ENCODE assay signal across 2 cellular contexts in the genomic region with DNA sequence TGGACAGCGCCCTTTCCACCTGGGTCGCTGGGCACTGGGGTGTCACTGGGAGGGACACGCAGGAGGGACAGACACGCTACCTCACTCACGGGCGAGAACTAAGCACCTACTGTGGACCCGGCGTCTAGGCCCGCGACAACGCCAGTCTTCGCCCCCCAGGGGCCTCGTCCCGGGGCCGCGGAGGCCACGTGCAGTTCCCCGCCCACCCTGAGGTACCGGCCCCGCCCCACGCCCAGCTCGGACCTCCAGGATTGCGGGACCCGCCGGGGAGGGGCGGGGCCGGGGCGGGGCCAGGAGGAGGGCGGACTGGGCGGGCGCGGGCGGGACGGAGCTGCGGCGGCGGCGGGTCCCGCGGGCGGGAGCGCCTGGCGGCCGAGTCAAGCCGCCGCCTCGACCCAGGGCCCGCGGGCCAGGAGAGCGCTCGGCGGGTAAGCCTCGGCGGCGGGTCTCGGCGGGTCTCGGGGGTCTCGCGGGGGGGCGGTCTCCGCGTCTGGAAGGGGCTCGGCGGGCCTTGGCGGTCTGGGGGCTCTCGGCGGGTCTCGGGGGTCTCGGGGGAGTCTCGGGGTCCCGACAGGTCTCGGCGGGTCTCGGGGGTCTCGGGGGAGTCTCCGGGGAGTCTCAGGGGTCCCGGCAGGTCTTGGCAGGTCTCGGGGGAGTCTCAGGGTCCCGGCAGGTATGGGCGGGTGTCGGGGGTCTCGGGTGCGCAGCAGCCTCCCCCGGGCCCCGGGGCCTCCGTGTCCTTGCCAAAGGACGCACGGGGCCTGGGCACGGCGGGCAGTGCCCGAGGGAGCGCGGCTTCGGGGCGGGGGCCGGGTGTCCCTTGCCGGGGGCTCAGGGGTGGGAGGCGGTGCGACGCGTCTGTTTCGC.
TF ChIP-seq lines count a peak whose summit lies in the region.

A gene with protein sequence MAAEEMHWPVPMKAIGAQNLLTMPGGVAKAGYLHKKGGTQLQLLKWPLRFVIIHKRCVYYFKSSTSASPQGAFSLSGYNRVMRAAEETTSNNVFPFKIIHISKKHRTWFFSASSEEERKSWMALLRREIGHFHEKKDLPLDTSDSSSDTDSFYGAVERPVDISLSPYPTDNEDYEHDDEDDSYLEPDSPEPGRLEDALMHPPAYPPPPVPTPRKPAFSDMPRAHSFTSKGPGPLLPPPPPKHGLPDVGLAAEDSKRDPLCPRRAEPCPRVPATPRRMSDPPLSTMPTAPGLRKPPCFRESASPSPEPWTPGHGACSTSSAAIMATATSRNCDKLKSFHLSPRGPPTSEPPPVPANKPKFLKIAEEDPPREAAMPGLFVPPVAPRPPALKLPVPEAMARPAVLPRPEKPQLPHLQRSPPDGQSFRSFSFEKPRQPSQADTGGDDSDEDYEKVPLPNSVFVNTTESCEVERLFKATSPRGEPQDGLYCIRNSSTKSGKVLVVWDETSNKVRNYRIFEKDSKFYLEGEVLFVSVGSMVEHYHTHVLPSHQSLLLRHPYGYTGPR (plus strand): TSS at position 375 of the 867 bp plus-strand sequence. CDS start 27,533 bp downstream, outside the sequence.

TF ChIP-seq in WTC11, 78 proteins besides CTCF, POLR2A, EP300 and RAD21 (continued from another document and continues in another):
- TF ChIP-seq, protein P1, sequence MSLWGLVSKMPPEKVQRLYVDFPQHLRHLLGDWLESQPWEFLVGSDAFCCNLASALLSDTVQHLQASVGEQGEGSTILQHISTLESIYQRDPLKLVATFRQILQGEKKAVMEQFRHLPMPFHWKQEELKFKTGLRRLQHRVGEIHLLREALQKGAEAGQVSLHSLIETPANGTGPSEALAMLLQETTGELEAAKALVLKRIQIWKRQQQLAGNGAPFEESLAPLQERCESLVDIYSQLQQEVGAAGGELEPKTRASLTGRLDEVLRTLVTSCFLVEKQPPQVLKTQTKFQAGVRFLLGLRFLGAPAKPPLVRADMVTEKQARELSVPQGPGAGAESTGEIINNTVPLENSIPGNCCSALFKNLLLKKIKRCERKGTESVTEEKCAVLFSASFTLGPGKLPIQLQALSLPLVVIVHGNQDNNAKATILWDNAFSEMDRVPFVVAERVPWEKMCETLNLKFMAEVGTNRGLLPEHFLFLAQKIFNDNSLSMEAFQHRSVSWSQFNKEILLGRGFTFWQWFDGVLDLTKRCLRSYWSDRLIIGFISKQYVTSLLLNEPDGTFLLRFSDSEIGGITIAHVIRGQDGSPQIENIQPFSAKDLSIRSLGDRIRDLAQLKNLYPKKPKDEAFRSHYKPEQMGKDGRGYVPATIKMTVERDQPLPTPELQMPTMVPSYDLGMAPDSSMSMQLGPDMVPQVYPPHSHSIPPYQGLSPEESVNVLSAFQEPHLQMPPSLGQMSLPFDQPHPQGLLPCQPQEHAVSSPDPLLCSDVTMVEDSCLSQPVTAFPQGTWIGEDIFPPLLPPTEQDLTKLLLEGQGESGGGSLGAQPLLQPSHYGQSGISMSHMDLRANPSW (CRISPR knock-in tag; conservative IDR thresholded peaks at IDR 0.05; ENCODE audit: low read depth), result no peak
- TF ChIP-seq, protein P2, sequence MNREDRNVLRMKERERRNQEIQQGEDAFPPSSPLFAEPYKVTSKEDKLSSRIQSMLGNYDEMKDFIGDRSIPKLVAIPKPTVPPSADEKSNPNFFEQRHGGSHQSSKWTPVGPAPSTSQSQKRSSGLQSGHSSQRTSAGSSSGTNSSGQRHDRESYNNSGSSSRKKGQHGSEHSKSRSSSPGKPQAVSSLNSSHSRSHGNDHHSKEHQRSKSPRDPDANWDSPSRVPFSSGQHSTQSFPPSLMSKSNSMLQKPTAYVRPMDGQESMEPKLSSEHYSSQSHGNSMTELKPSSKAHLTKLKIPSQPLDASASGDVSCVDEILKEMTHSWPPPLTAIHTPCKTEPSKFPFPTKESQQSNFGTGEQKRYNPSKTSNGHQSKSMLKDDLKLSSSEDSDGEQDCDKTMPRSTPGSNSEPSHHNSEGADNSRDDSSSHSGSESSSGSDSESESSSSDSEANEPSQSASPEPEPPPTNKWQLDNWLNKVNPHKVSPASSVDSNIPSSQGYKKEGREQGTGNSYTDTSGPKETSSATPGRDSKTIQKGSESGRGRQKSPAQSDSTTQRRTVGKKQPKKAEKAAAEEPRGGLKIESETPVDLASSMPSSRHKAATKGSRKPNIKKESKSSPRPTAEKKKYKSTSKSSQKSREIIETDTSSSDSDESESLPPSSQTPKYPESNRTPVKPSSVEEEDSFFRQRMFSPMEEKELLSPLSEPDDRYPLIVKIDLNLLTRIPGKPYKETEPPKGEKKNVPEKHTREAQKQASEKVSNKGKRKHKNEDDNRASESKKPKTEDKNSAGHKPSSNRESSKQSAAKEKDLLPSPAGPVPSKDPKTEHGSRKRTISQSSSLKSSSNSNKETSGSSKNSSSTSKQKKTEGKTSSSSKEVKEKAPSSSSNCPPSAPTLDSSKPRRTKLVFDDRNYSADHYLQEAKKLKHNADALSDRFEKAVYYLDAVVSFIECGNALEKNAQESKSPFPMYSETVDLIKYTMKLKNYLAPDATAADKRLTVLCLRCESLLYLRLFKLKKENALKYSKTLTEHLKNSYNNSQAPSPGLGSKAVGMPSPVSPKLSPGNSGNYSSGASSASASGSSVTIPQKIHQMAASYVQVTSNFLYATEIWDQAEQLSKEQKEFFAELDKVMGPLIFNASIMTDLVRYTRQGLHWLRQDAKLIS (CRISPR knock-in tag; IDR thresholded peaks at IDR 0.05; ENCODE audit: borderline replicate concordance), result no peak
- no peak for TF ChIP-seq ZNF396 (CRISPR knock-in tag; IDR thresholded peaks at IDR 0.05; ENCODE audit: borderline replicate concordance)
- TF ChIP-seq ESRRA (CRISPR knock-in tag; IDR thresholded peaks at IDR 0.05; ENCODE audit: borderline replicate concordance), result peak; percentile 53; the same call in 1 of the 2 replicates
- TF ChIP-seq, protein P3, sequence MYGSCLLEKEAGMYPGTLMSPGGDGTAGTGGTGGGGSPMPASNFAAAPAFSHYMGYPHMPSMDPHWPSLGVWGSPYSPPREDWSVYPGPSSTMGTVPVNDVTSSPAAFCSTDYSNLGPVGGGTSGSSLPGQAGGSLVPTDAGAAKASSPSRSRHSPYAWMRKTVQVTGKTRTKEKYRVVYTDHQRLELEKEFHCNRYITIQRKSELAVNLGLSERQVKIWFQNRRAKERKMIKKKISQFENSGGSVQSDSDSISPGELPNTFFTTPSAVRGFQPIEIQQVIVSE (CRISPR knock-in tag; IDR thresholded peaks at IDR 0.05; ENCODE audit: borderline replicate concordance), result no peak
- no peak for TF ChIP-seq ZNF219 (CRISPR knock-in tag; IDR thresholded peaks at IDR 0.05; ENCODE audit: borderline replicate concordance)
- TF ChIP-seq, protein P4, sequence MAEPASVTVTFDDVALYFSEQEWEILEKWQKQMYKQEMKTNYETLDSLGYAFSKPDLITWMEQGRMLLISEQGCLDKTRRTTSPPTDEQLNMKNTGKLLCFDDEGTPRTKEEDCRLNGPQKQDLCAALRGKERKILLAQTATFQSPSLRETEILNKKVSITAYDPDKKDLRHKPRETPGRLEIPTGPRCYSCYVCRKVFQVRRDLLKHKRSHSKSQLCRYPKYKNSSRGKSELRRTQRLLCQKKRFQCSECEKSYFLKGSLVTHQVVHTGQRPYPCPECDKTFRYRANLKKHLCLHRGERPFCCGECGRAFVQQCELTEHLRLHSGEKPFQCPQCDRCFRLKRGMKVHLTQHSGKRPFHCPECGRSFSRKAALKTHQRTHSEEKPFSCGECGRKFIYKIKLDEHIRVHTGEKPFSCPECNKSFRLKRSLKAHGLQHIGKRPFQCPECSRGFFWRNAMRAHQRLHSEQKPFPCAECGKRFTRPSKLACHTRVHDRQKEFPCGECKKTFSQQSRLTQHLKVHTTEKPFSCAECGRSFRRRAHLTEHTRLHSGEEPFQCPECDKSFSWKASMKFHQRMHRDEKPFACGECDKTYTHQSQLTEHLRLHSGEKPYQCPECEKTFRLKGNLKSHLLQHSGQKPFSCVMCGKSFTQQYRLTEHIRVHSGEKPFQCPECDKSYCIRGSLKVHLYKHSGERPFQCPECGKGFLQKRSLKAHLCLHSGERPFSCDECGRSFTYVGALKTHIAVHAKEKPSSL (CRISPR knock-in tag; conservative IDR thresholded peaks at IDR 0.05), result no peak
- TF ChIP-seq OVOL2 (CRISPR knock-in tag; IDR thresholded peaks at IDR 0.05; ENCODE audit: borderline replicate concordance), result no peak
- peak; percentile 59; the same call in 1 of the 2 replicates for TF ChIP-seq CREB1 (CRISPR knock-in tag; IDR thresholded peaks at IDR 0.05)
- TF ChIP-seq ZBTB21 (CRISPR knock-in tag; IDR thresholded peaks at IDR 0.05; ENCODE audit: borderline replicate concordance), result 0 out of 2 replicates have a peak, but pooled peaks have one; percentile 64
- TF ChIP-seq GTF2I (CRISPR knock-in tag; conservative IDR thresholded peaks at IDR 0.05), result no peak
- TF ChIP-seq ZNF416 (CRISPR knock-in tag; IDR thresholded peaks at IDR 0.05), result no peak
- no peak for TF ChIP-seq ELF4 (CRISPR knock-in tag; IDR thresholded peaks at IDR 0.05; ENCODE audit: low read depth)

TF ChIP-seq in HepG2, 621 proteins besides CTCF, POLR2A, EP300 and RAD21 (continued from another document and continues in another):
- TF ChIP-seq XRCC5 (optimal IDR thresholded peaks at IDR 0.05; ENCODE audit: low read length) (no peak), ZNF256 (CRISPR knock-in tag; conservative IDR thresholded peaks at IDR 0.05) (peak; percentile 78; the same call in 1 of the 2 replicates), SOX5 (CRISPR knock-in tag; IDR thresholded peaks at IDR 0.05; ENCODE audit: borderline replicate concordance) (peak; percentile 36; the same call in 1 of the 2 replicates), ZEB1 (IDR thresholded peaks at IDR 0.05; ENCODE audit: insufficient replicate concordance, low read depth) (no peak), ETV5 (CRISPR knock-in tag; IDR thresholded peaks at IDR 0.05; ENCODE audit: borderline replicate concordance) (0 out of 2 replicates have a peak, but pooled peaks have one; percentile 33), ZNF432 (CRISPR knock-in tag; IDR thresholded peaks at IDR 0.05; ENCODE audit: borderline replicate concordance) (no peak), HHEX (CRISPR knock-in tag; IDR thresholded peaks at IDR 0.05) (no peak), MED8 (CRISPR knock-in tag; IDR thresholded peaks at IDR 0.05; ENCODE audit: insufficient replicate concordance) (peak; percentile 50), ZNF550 (CRISPR knock-in tag; IDR thresholded peaks at IDR 0.05; ENCODE audit: borderline replicate concordance) (no peak), NPAS2 (CRISPR knock-in tag; IDR thresholded peaks at IDR 0.05; ENCODE audit: borderline replicate concordance) (no peak), ZC3H13 (CRISPR knock-in tag; IDR thresholded peaks at IDR 0.05) (no peak), WIZ (CRISPR knock-in tag; IDR thresholded peaks at IDR 0.05) (0 out of 2 replicates have a peak, but pooled peaks have one; percentile 57), ZSCAN25 (CRISPR knock-in tag; IDR thresholded peaks at IDR 0.05) (peak; percentile 83), SMARCC2 (IDR thresholded peaks at IDR 0.05) (no peak), CC2D1A (CRISPR knock-in tag; IDR thresholded peaks at IDR 0.05) (no peak)
- TF ChIP-seq, protein P5, sequence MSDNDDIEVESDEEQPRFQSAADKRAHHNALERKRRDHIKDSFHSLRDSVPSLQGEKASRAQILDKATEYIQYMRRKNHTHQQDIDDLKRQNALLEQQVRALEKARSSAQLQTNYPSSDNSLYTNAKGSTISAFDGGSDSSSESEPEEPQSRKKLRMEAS (IDR thresholded peaks at IDR 0.05), result no peak
- TF ChIP-seq, protein P6, sequence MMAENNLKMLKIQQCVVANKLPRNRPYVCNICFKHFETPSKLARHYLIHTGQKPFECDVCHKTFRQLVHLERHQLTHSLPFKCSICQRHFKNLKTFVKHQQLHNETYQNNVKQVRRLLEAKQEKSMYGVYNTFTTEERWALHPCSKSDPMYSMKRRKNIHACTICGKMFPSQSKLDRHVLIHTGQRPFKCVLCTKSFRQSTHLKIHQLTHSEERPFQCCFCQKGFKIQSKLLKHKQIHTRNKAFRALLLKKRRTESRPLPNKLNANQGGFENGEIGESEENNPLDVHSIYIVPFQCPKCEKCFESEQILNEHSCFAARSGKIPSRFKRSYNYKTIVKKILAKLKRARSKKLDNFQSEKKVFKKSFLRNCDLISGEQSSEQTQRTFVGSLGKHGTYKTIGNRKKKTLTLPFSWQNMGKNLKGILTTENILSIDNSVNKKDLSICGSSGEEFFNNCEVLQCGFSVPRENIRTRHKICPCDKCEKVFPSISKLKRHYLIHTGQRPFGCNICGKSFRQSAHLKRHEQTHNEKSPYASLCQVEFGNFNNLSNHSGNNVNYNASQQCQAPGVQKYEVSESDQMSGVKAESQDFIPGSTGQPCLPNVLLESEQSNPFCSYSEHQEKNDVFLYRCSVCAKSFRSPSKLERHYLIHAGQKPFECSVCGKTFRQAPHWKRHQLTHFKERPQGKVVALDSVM (CRISPR knock-in tag; IDR thresholded peaks at IDR 0.05), result 0 out of 2 replicates have a peak, but pooled peaks have one; percentile 9
- TF ChIP-seq, protein P7, sequence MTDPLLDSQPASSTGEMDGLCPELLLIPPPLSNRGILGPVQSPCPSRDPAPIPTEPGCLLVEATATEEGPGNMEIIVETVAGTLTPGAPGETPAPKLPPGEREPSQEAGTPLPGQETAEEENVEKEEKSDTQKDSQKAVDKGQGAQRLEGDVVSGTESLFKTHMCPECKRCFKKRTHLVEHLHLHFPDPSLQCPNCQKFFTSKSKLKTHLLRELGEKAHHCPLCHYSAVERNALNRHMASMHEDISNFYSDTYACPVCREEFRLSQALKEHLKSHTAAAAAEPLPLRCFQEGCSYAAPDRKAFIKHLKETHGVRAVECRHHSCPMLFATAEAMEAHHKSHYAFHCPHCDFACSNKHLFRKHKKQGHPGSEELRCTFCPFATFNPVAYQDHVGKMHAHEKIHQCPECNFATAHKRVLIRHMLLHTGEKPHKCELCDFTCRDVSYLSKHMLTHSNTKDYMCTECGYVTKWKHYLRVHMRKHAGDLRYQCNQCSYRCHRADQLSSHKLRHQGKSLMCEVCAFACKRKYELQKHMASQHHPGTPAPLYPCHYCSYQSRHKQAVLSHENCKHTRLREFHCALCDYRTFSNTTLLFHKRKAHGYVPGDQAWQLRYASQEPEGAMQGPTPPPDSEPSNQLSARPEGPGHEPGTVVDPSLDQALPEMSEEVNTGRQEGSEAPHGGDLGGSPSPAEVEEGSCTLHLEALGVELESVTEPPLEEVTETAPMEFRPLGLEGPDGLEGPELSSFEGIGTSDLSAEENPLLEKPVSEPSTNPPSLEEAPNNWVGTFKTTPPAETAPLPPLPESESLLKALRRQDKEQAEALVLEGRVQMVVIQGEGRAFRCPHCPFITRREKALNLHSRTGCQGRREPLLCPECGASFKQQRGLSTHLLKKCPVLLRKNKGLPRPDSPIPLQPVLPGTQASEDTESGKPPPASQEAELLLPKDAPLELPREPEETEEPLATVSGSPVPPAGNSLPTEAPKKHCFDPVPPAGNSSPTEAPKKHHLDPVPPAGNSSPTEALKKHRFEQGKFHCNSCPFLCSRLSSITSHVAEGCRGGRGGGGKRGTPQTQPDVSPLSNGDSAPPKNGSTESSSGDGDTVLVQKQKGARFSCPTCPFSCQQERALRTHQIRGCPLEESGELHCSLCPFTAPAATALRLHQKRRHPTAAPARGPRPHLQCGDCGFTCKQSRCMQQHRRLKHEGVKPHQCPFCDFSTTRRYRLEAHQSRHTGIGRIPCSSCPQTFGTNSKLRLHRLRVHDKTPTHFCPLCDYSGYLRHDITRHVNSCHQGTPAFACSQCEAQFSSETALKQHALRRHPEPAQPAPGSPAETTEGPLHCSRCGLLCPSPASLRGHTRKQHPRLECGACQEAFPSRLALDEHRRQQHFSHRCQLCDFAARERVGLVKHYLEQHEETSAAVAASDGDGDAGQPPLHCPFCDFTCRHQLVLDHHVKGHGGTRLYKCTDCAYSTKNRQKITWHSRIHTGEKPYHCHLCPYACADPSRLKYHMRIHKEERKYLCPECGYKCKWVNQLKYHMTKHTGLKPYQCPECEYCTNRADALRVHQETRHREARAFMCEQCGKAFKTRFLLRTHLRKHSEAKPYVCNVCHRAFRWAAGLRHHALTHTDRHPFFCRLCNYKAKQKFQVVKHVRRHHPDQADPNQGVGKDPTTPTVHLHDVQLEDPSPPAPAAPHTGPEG (CRISPR knock-in tag; IDR thresholded peaks at IDR 0.05), result no peak
